In genomic region chr20:39050555-39050902, GRCh38 we compare ENCODE assay signal across 8 cellular contexts.
A peak's percentile ranks its signal among the peaks of the same experiment; 100 is the strongest.
DNase-seq lines count a peak whose midpoint lies in the region; ATAC-seq lines count a peak whose summit lies in the region.

No MANE protein-coding gene starts in this region.

- H3K27ac Mint-ChIP-seq in activated CD8-positive, alpha-beta T cell treated with anti-CD3 and anti-CD28 coated beads, Interleukin-2, amount 10 ng/mL, durations not matched to agents 7 days and 5 days, result no peak overlapping the region

- no peak for DNase-seq in activated T-cell treated with anti-CD3 and anti-CD28 coated beads, Interleukin-2, amount 50 U/mL, for 4 hours
- DNase-seq in activated T-cell treated with anti-CD3 and anti-CD28 coated beads, Interleukin-2, amount 50 U/mL, for 1 hour, result no peak
- DNase-seq in activated CD8-positive, alpha-beta T cell treated with anti-CD3 and anti-CD28 coated beads, Interleukin-2, amount 10 ng/mL, durations not matched to agents 7 days and 5 days, result no peak
- DNase-seq in effector CD4-positive, alpha-beta T cell, result no peak
- DNase-seq in midbrain (lab: John Stamatoyannopoulos, UW), result no peak

- peaks cover 5% of the 10 kb centered on the region for H3K27me3 Mint-ChIP-seq in activated T-cell treated with anti-CD3 and anti-CD28 coated beads, Interleukin-2, amount 50 U/mL, for 4 hours (ENCODE audit: low read depth)
- H3K27me3 Mint-ChIP-seq in activated CD8-positive, alpha-beta T cell treated with anti-CD3 and anti-CD28 coated beads, Interleukin-2, amount 10 ng/mL, durations not matched to agents 7 days and 5 days (ENCODE audit: low read depth), result peaks cover 10% of the 10 kb centered on the region

- CTCF ChIA-PET in activated CD8-positive, alpha-beta T cell treated with anti-CD3 and anti-CD28 coated beads, Interleukin-2, amount 10 ng/mL, durations not matched to agents 7 days and 5 days (lab: Charles Lee), result interaction anchor here (0.6 to 4.4 kb wide), 31 partner anchors 12 to 391 kb away, joined by 3 to 160 read pairs (median 4); partner anchors contain the start of genes DHX35 and FAM83D

- H3K9ac ChIP-seq in stomach smooth muscle (ENCODE audit: low read length in 2 of 2), result peak overlapping the region; percentile 50 to 89

- H3K9me3 ChIP-seq in iPS-18c (ENCODE audit: control insufficient read depth, insufficient read depth, low read length) (no peaks in the 10 kb centered on the region), stomach smooth muscle (ENCODE audit: control insufficient read depth in 2 of 2, low read length in 2 of 2) (no peaks in the 10 kb centered on the region)

- H3K4me1 ChIP-seq in stomach smooth muscle (ENCODE audit: control insufficient read depth, insufficient read depth, low read length), result peaks cover 27% of the 10 kb centered on the region

- peak overlapping the region; percentile 82 for H3K4me3 Mint-ChIP-seq in activated T-cell treated with anti-CD3 and anti-CD28 coated beads, Interleukin-2, amount 50 U/mL, for 4 hours
- H3K4me3 Mint-ChIP-seq in activated CD8-positive, alpha-beta T cell treated with anti-CD3 and anti-CD28 coated beads, Interleukin-2, amount 10 ng/mL, durations not matched to agents 7 days and 5 days, result peak overlapping the region; percentile 70

- no peaks in the 10 kb centered on the region for H3K9me3 Mint-ChIP-seq in activated T-cell treated with anti-CD3 and anti-CD28 coated beads, Interleukin-2, amount 50 U/mL, for 4 hours
- H3K9me3 Mint-ChIP-seq in activated CD8-positive, alpha-beta T cell treated with anti-CD3 and anti-CD28 coated beads, Interleukin-2, amount 10 ng/mL, durations not matched to agents 7 days and 5 days (ENCODE audit: insufficient read depth), result no peaks in the 10 kb centered on the region

- H3K36me3 ChIP-seq in stomach smooth muscle (ENCODE audit: control insufficient read depth in 2 of 2, insufficient read depth in 2 of 2, low read length in 2 of 2), result no peaks in the 10 kb centered on the region

- H3K4me3 ChIP-seq in iPS-18c (ENCODE audit: insufficient read depth, low read depth, low read length), result peak overlapping the region; percentile 74; the same call in 1 of the 2 replicates
- peak overlapping the region; percentile 91 to 92 for H3K4me3 ChIP-seq in stomach smooth muscle (ENCODE audit: low read length in 2 of 2)

- POLR2A ChIA-PET in activated CD8-positive, alpha-beta T cell treated with anti-CD3 and anti-CD28 coated beads, Interleukin-2, amount 10 ng/mL, durations not matched to agents 7 days and 5 days (lab: Charles Lee), result interaction anchor here (1.4 to 1.5 kb wide), 2 partner anchors 41 to 88 kb away, joined by 3 to 9 read pairs; partner anchors contain the start of gene DHX35

- peak overlapping the region; percentile 70 for H3K27ac ChIP-seq in stomach smooth muscle (ENCODE audit: low read length)

- peaks cover 3 to 6% of the 10 kb centered on the region in 2 donors for H3K27me3 ChIP-seq in stomach smooth muscle (ENCODE audit: control insufficient read depth in 1 of 2, insufficient read depth in 2 of 2, low read length in 2 of 2)

- ATAC-seq in activated T-cell treated with anti-CD3 and anti-CD28 coated beads, Interleukin-2, amount 50 U/mL, for 4 hours, result no peak
- ATAC-seq in activated CD8-positive, alpha-beta T cell treated with anti-CD3 and anti-CD28 coated beads, Interleukin-2, amount 10 ng/mL, durations not matched to agents 7 days and 5 days, result no peak
- no peak for ATAC-seq in HG02763 (IDR thresholded peaks at IDR 0.05; ENCODE audit: unreplicated experiment)

- H3K36me3 Mint-ChIP-seq in activated T-cell treated with anti-CD3 and anti-CD28 coated beads, Interleukin-2, amount 50 U/mL, for 4 hours (ENCODE audit: insufficient read depth), result no peaks in the 10 kb centered on the region
- H3K36me3 Mint-ChIP-seq in activated CD8-positive, alpha-beta T cell treated with anti-CD3 and anti-CD28 coated beads, Interleukin-2, amount 10 ng/mL, durations not matched to agents 7 days and 5 days (ENCODE audit: low read depth), result no peaks in the 10 kb centered on the region

- peaks cover 7% of the 10 kb centered on the region for H3K4me1 Mint-ChIP-seq in activated T-cell treated with anti-CD3 and anti-CD28 coated beads, Interleukin-2, amount 50 U/mL, for 4 hours (ENCODE audit: low read depth)
- H3K4me1 Mint-ChIP-seq in activated CD8-positive, alpha-beta T cell treated with anti-CD3 and anti-CD28 coated beads, Interleukin-2, amount 10 ng/mL, durations not matched to agents 7 days and 5 days (ENCODE audit: low read depth), result peaks cover 9% of the 10 kb centered on the region
